In the genomic region with DNA sequence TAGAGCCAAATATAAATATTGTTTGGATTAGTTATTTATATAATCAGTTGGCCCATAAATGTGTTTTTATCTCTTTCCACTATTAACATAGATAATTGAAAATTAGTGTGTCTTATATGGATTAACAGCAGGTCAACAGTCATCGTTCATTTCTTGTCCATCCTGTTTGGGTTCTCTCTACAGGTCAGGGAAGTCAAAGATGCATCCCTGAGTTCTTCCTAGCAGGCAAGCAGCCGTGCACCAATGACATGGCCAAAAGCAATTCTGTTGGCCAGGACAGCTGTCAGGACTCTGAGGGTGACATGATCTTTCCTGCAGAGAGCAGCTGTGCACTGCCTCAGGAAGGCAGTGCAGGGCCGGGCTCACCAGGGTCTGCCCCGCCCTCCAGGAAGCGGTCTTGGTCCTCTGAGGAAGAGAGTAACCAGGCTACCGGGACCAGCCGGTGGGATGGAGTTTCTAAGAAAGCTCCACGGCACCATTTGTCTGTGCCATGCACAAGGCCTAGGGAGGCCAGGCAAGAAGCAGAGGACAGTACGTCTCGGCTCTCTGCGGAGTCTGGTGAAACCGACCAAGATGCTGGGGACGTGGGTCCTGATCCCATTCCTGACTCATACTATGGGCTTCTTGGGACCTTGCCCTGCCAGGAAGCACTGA, we compare ENCODE assay signal across 18 cellular contexts. TPM values are rescaled to one million over a fixed set of nuclear protein-coding genes. Genes with fewer than 3 reads are reported as not detected.
DNase-seq lines count a peak whose midpoint lies in the region; ATAC-seq and TF ChIP-seq lines count a peak whose summit lies in the region.
"Had no signal": no experiment of that assay in that cellular context is flagged by ENCODE, and none has a peak within 500 bp of the region (broad histone marks: within the 10 kb centered on the region; RNA-seq: fewer than 3 reads in every experiment).

No MANE protein-coding gene starts in this region.

- no peak for TF ChIP-seq CTCF in right atrium auricular region (IDR thresholded peaks at IDR 0.05)

- H3K27ac ChIP-seq in right atrium auricular region (no peak overlapping the region), substantia nigra (ENCODE audit: low read depth, low read length, poor library complexity, severe bottlenecking) (no peak overlapping the region)
- H3K27ac ChIP-seq: coronary artery had no signal

- H3K27me3 ChIP-seq in right atrium auricular region = no peaks in the 10 kb centered on the region

- peak; percentile 73 for ATAC-seq in Right ventricle myocardium superior (ENCODE audit: poor library complexity)
- peak; percentile 39 to 82 for ATAC-seq in left cardiac atrium
- no peak for ATAC-seq in GM19023 (IDR thresholded peaks at IDR 0.05; ENCODE audit: unreplicated experiment)
- ATAC-seq: stimulated activated naive B cell treated with anti-CD40 and anti-IgM and Interleukin-4, amounts not matched to agents 10 μg/mL and 1 μg/mL and 100 μg/mL, for 72 hours had no signal

- H3K4me1 ChIP-seq in right atrium auricular region = peaks cover 0 to 40% of the 10 kb centered on the region in 2 donors

- H3K9me3 ChIP-seq in right atrium auricular region = no peaks in the 10 kb centered on the region

- H3K4me3 ChIP-seq in right atrium auricular region = no peak overlapping the region
- H3K4me3 ChIP-seq: coronary artery had no signal

- peak; percentile 63 for DNase-seq in Right ventricle myocardium superior
- no peak for DNase-seq in right atrium auricular region (ENCODE audit: low spot score)
- peak; percentile 44 for DNase-seq in left cardiac atrium
- peak; percentile 92 for DNase-seq in myocyte (ENCODE audit: low read depth)
- DNase-seq in HK-2 (ENCODE audit: unreplicated experiment) = no peak
- DNase-seq in effector CD4-positive, alpha-beta T cell = no peak
- DNase-seq in substantia nigra (lab: John Stamatoyannopoulos, UW) = no peak
- DNase-seq: activated CD4-positive, alpha-beta T cell treated with anti-CD3 and anti-CD28 coated beads, Interleukin-2, amount 10 ng/mL, durations not matched to agents 24 days and 14 days; H7; mesenchymal stem cell; NCI-H187; NCI-H345; NK-92 treated with Interleukin-12 subunit alpha and Interleukin-12 subunit beta, amount 100 ng/mL, for 24 hours; RPMI8226; stimulated activated naive B cell treated with anti-CD40 and anti-IgM and Interleukin-4, amounts not matched to agents 10 μg/mL and 1 μg/mL and 100 μg/mL, for 72 hours; SW 1271 had no signal

- peaks cover 33% of the 10 kb centered on the region for H3K36me3 ChIP-seq in right atrium auricular region

- intact Hi-C loops in Right ventricle myocardium superior (cut with DNase I) = no loop called here
- intact Hi-C loops in left cardiac atrium (cut with DNase I) = no loop called here

RNA-seq across cellular contexts. Expression of gene FBH1, which starts 15.9 kb away (rescaled TPM):
- 83.0 TPM for total RNA-seq in Right ventricle myocardium superior
- total RNA-seq in right atrium auricular region = 10 to 100 TPM; 68.7 to 93.4 TPM
- total RNA-seq in left cardiac atrium = 10 to 100 TPM; 67.4 to 85.1 TPM
- 69.3 and 75.2 TPM in 2 replicates for total RNA-seq in myocyte
- polyA plus RNA-seq in myocyte (2012) = 45.0 TPM

RNA-seq across cellular contexts. Expression of gene ANKRD16, which starts 16.3 kb away (rescaled TPM):
- total RNA-seq in Right ventricle myocardium superior (2.4 TPM), right atrium auricular region (1 to 10 TPM; 1.9 to 3.5 TPM), left cardiac atrium (1 to 10 TPM; 2.8 to 4.2 TPM), myocyte (10.2 and 12.1 TPM in 2 replicates)
- polyA plus RNA-seq in myocyte (2012) = 6.3 TPM

Comparison
In these comparisons a context has a peak if more than half of its experiments do, and no peak if none do; other contexts are left out.
1. DNase-seq: peak in Right ventricle myocardium superior (single experiment), left cardiac atrium (single experiment) and myocyte (single experiment); none in right atrium auricular region (single experiment), HK-2 (single experiment), effector CD4-positive, alpha-beta T cell (single experiment) and substantia nigra (0 of 49).